In genomic region chr4:144658015-144658567, GRCh38 we compare ENCODE assay signal across 21 cellular contexts. TPM values are rescaled to one million over a fixed set of nuclear protein-coding genes. Genes with fewer than 3 reads are reported as not detected.
"Had no signal": no experiment of that assay in that cellular context is flagged by ENCODE, and none has a peak within 500 bp of the region (broad histone marks: within the 10 kb centered on the region; RNA-seq: fewer than 3 reads in every experiment).

No MANE protein-coding gene starts in this region.

- DNase-seq: Karpas-422, KBM-7, MM.1S, NCI-H1092 treated with DMSO at 0.1 percent for 48 hours, NCI-H1436, NCI-H187, NCI-H2029, NCI-H2081 treated with DMSO at 0.1 percent for 48 hours, NCI-H2171, NCI-H446, NCI-H510A, NCI-H524 treated with DMSO at 0.1 percent for 48 hours, NCI-H69, NCI-H774, SHP77 treated with DMSO at 0.1 percent for 48 hours, SJCRH30 had no signal

- H3K9me3 ChIP-seq: SJCRH30 had no signal

- ATAC-seq: Panc1, Right ventricle myocardium inferior, SK-N-SH treated with all-trans-retinoic acid at 6 μM for 48 hours had no signal

- H3K27me3 ChIP-seq: SJCRH30 had no signal

- H3K27ac ChIP-seq: SJCRH30 had no signal

- H3K4me3 ChIP-seq: SJCRH30 had no signal

RNA-seq across cellular contexts. Expression of gene HHIP, which starts 12.1 kb away (rescaled TPM):
- total RNA-seq: Right ventricle myocardium inferior; T-helper 1 cell treated with Interleukin-12 subunit alpha and Interleukin-12 subunit beta and Interleukin-4 antibody, amounts not matched to agents 30 ng/mL and 1 ng/mL, for 36 hours had no signal
- polyA plus RNA-seq: IgD-negative memory B cell had no signal
